In the genomic region with DNA sequence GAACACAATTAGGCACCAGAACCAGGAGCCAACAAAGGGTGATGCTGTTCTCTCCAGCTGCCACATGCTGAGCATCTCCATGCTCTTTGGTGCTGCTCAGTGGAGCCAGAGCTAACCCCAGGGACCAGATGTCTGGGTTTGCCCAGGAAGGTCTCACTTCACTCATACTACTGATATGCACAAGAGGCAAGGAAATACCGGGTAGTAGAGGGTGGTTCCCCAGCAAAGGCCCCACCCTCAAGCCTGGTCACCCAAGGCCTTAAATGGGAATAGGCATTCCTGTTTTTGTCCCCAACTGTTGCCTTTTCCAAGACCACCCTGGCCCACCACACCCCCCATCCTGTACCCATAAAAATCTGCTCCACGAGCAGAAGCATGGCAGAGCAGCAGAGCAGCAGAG, we compare ENCODE assay signal across 11 cellular contexts.
A peak's percentile ranks its signal among the peaks of the same experiment; 100 is the strongest.
DNase-seq lines count a peak whose midpoint lies in the region; ATAC-seq lines count a peak whose summit lies in the region.
"Had no signal": no experiment of that assay in that cellular context is flagged by ENCODE, and none has a peak within 500 bp of the region (broad histone marks: within the 10 kb centered on the region; RNA-seq: fewer than 3 reads in every experiment).

No MANE protein-coding gene starts in this region.

- H3K27ac Mint-ChIP-seq in activated CD4-positive, alpha-beta T cell treated with anti-CD3 and anti-CD28 coated beads, Interleukin-2, amount 10 ng/mL, durations not matched to agents 24 days and 14 days = peak overlapping the region; percentile 89
- peak overlapping the region; percentile 92 for H3K27ac Mint-ChIP-seq in stimulated activated effector memory CD8-positive, alpha-beta T cell treated with anti-CD3 and anti-CD28 coated beads, Interleukin-12 subunit alpha, Interleukin-12 subunit beta, amount 100 ng/mL, for 72 hours

- peaks cover 58% of the 10 kb centered on the region for H3K4me1 Mint-ChIP-seq in activated CD4-positive, alpha-beta T cell treated with anti-CD3 and anti-CD28 coated beads, Interleukin-2, amount 10 ng/mL, durations not matched to agents 24 days and 14 days
- H3K4me1 Mint-ChIP-seq in stimulated activated effector memory CD8-positive, alpha-beta T cell treated with anti-CD3 and anti-CD28 coated beads, Interleukin-12 subunit alpha, Interleukin-12 subunit beta, amount 100 ng/mL, for 72 hours = peaks cover 59% of the 10 kb centered on the region

- DNase-seq in activated CD4-positive, alpha-beta T cell treated with anti-CD3 and anti-CD28 coated beads, Interleukin-2, amount 10 ng/mL, durations not matched to agents 24 days and 14 days = peak; percentile 55
- DNase-seq in activated CD4-positive, alpha-beta T cell treated with anti-CD3 and anti-CD28 coated beads for 4 hours = no peak
- peak in 1 of 2 donors; percentile 73 for DNase-seq in stimulated activated effector memory CD8-positive, alpha-beta T cell treated with anti-CD3 and anti-CD28 coated beads, Interleukin-12 subunit alpha, Interleukin-12 subunit beta, amount 100 ng/mL, for 72 hours (ENCODE audit: low spot score in 2 of 2)
- DNase-seq in NCI-H748 treated with DMSO at 0.1 percent for 48 hours (lab: John Stamatoyannopoulos, UW) (no peak), D341Med (ENCODE audit: low spot score) (no peak)
- DNase-seq: DMS153, Karpas-422, PC-9 had no signal

- H3K27me3 Mint-ChIP-seq in activated CD4-positive, alpha-beta T cell treated with anti-CD3 and anti-CD28 coated beads, Interleukin-2, amount 10 ng/mL, durations not matched to agents 24 days and 14 days = no peaks in the 10 kb centered on the region

- peaks cover 30% of the 10 kb centered on the region for H3K36me3 Mint-ChIP-seq in activated CD4-positive, alpha-beta T cell treated with anti-CD3 and anti-CD28 coated beads, Interleukin-2, amount 10 ng/mL, durations not matched to agents 24 days and 14 days (ENCODE audit: low read depth)
- no peaks in the 10 kb centered on the region for H3K36me3 Mint-ChIP-seq in stimulated activated effector memory CD8-positive, alpha-beta T cell treated with anti-CD3 and anti-CD28 coated beads, Interleukin-12 subunit alpha, Interleukin-12 subunit beta, amount 100 ng/mL, for 72 hours

- peak overlapping the region; percentile 36 for H3K4me3 Mint-ChIP-seq in activated CD4-positive, alpha-beta T cell treated with anti-CD3 and anti-CD28 coated beads, Interleukin-2, amount 10 ng/mL, durations not matched to agents 24 days and 14 days
- H3K4me3 Mint-ChIP-seq in stimulated activated effector memory CD8-positive, alpha-beta T cell treated with anti-CD3 and anti-CD28 coated beads, Interleukin-12 subunit alpha, Interleukin-12 subunit beta, amount 100 ng/mL, for 72 hours = peak overlapping the region; percentile 57

- ATAC-seq in GM21390 (IDR thresholded peaks at IDR 0.05; ENCODE audit: unreplicated experiment) (peak; percentile 59), HG03469 (IDR thresholded peaks at IDR 0.05; ENCODE audit: unreplicated experiment) (peak; percentile 46), GM19324 (IDR thresholded peaks at IDR 0.05; ENCODE audit: low FRiP score, unreplicated experiment) (no peak)
- peak; percentile 92 for ATAC-seq in stimulated activated effector memory CD8-positive, alpha-beta T cell treated with anti-CD3 and anti-CD28 coated beads, Interleukin-12 subunit alpha, Interleukin-12 subunit beta, amount 100 ng/mL, for 72 hours

- intact Hi-C loops in activated CD4-positive, alpha-beta T cell treated with anti-CD3 and anti-CD28 coated beads, Interleukin-2, amount 10 ng/mL, durations not matched to agents 24 days and 14 days (cut with micrococcal nuclease) = loop anchor here (2.0 kb wide), 1 partner anchor 18 kb away; no protein-coding TSS in a partner anchor

- peaks cover 17% of the 10 kb centered on the region for H3K9me3 Mint-ChIP-seq in activated CD4-positive, alpha-beta T cell treated with anti-CD3 and anti-CD28 coated beads, Interleukin-2, amount 10 ng/mL, durations not matched to agents 24 days and 14 days
- H3K9me3 Mint-ChIP-seq in stimulated activated effector memory CD8-positive, alpha-beta T cell treated with anti-CD3 and anti-CD28 coated beads, Interleukin-12 subunit alpha, Interleukin-12 subunit beta, amount 100 ng/mL, for 72 hours = no peaks in the 10 kb centered on the region
